In the genomic region with DNA sequence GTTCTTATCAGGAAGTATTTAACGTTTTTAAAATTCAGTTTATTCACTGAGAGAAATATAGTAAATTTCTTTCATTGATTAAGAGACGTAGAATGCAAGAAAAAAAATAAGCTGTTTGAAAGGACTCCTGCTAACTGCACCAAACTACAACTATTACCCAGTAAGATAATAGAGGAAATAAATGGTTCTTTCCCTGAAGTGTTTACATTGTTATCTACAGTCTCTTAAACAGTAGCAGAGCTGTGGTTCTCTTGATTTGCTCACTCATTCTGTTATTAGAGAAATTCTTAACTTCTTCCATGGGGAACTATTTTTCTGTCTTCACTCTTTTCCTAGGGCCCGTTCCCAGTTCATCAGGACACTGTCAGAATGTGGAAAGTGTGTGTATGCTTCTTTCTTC, we compare ENCODE assay signal across 19 cellular contexts.
DNase-seq lines count a peak whose midpoint lies in the region; ATAC-seq and TF ChIP-seq lines count a peak whose summit lies in the region.
"Had no signal": no experiment of that assay in that cellular context is flagged by ENCODE, and none has a peak within 500 bp of the region (broad histone marks: within the 10 kb centered on the region; RNA-seq: fewer than 3 reads in every experiment).

No MANE protein-coding gene starts in this region.

- ATAC-seq in left colon = no peak
- ATAC-seq: GM23338 had no signal

- H4K91ac ChIP-seq in mesenchymal stem cell (ENCODE audit: low read length) = no peak overlapping the region

- H2BK15ac ChIP-seq in mesenchymal stem cell (ENCODE audit: low read depth, poor library complexity, severe bottlenecking) = no peak overlapping the region

- H3K9ac ChIP-seq in mesenchymal stem cell (ENCODE audit: low read length) = no peak overlapping the region

- no peaks in the 10 kb centered on the region for H3K4me1 ChIP-seq in mesenchymal stem cell (ENCODE audit: control insufficient read depth, insufficient read depth, low read depth, low read length)
- H3K4me1 ChIP-seq in tibial artery = no peaks in the 10 kb centered on the region
- H3K4me1 ChIP-seq: Caco-2, Peyer's patch had no signal

- H3K36me3 ChIP-seq in mesenchymal stem cell (ENCODE audit: control insufficient read depth in 1 of 2, insufficient read depth in 2 of 2, low read depth in 1 of 2, low read length in 2 of 2) = no peaks in the 10 kb centered on the region
- H3K36me3 ChIP-seq in tibial artery = no peaks in the 10 kb centered on the region
- H3K36me3 ChIP-seq: Peyer's patch had no signal

- no peaks in the 10 kb centered on the region for H3K9me3 ChIP-seq in mesenchymal stem cell (ENCODE audit: control insufficient read depth, low read length)
- H3K9me3 ChIP-seq in tibial artery = no peaks in the 10 kb centered on the region
- H3K9me3 ChIP-seq: Caco-2, Peyer's patch had no signal

- H2AK5ac ChIP-seq in mesenchymal stem cell (ENCODE audit: low read length, severe bottlenecking) = no peak overlapping the region

- H2BK12ac ChIP-seq in mesenchymal stem cell (ENCODE audit: low read length in 2 of 2) = no peak overlapping the region

- no peak overlapping the region for H3K4ac ChIP-seq in mesenchymal stem cell (ENCODE audit: low read depth in 1 of 2, low read length in 2 of 2)

- H2AFZ ChIP-seq in mesenchymal stem cell (ENCODE audit: low read depth, low read length) = no peak overlapping the region
- H2AFZ ChIP-seq: GM23338 had no signal

- H3K4me2 ChIP-seq in mesenchymal stem cell (ENCODE audit: low read length, poor library complexity, severe bottlenecking) = no peak overlapping the region
- H3K4me2 ChIP-seq: GM23338 had no signal

- no peak overlapping the region for H3K23ac ChIP-seq in mesenchymal stem cell (ENCODE audit: low read length in 2 of 2)

- WGBS in mesenchymal stem cell = 50% methylated on average over 1 of the region's 3 CpGs

- no peak overlapping the region for H3K14ac ChIP-seq in mesenchymal stem cell (ENCODE audit: low read length in 2 of 2)

- H3K18ac ChIP-seq in mesenchymal stem cell (ENCODE audit: low read depth in 1 of 2, low read length in 2 of 2) = no peak overlapping the region

- no peak for TF ChIP-seq CTCF in tibial artery (IDR thresholded peaks at IDR 0.05)

- no peaks in the 10 kb centered on the region for H3K79me1 ChIP-seq in mesenchymal stem cell (replicated peaks; ENCODE audit: low read length, poor library complexity, severe bottlenecking)

- no peak overlapping the region for H2BK120ac ChIP-seq in mesenchymal stem cell (ENCODE audit: low read depth, low read length)

- H4K8ac ChIP-seq in mesenchymal stem cell (ENCODE audit: low read length) = no peak overlapping the region

- H3K27ac ChIP-seq in mesenchymal stem cell (ENCODE audit: low read length, poor library complexity, severe bottlenecking) = no peak overlapping the region
- H3K27ac ChIP-seq in tibial artery = no peak overlapping the region
- H3K27ac ChIP-seq: HL-60, Peyer's patch had no signal

- no peaks in the 10 kb centered on the region for H3K27me3 ChIP-seq in mesenchymal stem cell (ENCODE audit: control insufficient read depth in 1 of 2, insufficient read depth in 1 of 2, low read length in 2 of 2)
- no peaks in the 10 kb centered on the region for H3K27me3 ChIP-seq in tibial artery
- H3K27me3 ChIP-seq: Peyer's patch had no signal

- no peak overlapping the region for H2BK5ac ChIP-seq in mesenchymal stem cell (ENCODE audit: low read depth, low read length, poor library complexity, severe bottlenecking)

- DNase-seq in NCI-H1417 (lab: John Stamatoyannopoulos, UW) (peak in 2 of 3 experiments; percentile 4 to 64), NCI-H1417 treated with DMSO at 0.1 percent for 48 hours (lab: John Stamatoyannopoulos, UW) (no peak), DMS53 treated with DMSO at 0.1 percent for 48 hours (lab: John Stamatoyannopoulos, UW; ENCODE audit: unreplicated experiment) (peak; percentile 23), NCI-H774 (lab: John Stamatoyannopoulos, UW) (peak; percentile 25), mesenchymal stem cell (peak; percentile 47), left colon (no peak), tibial artery (no peak), epidermal melanocyte (ENCODE audit: insufficient read length, low spot score) (no peak)
- DNase-seq: 8988T, Caco-2, DMS79 treated with DMSO at 0.1 percent for 48 hours, HFFc6, KG1, NCI-H1092, NCI-H2171 treated with DMSO at 0.1 percent for 48 hours, Peyer's patch, SHP77 treated with DMSO at 0.1 percent for 48 hours had no signal

- no peak overlapping the region for H3K4me3 ChIP-seq in mesenchymal stem cell (ENCODE audit: insufficient read depth in 1 of 2, low read depth in 1 of 2, low read length in 2 of 2)
- no peak overlapping the region for H3K4me3 ChIP-seq in tibial artery
- H3K4me3 ChIP-seq: GM23338, Peyer's patch had no signal

- intact Hi-C loops in left colon (cut with DNase I, micrococcal nuclease) = no loop called here
- intact Hi-C loops in tibial artery (cut with DNase I; ENCODE audit: low total_unique reads) = no loop called here

Comparison
In these comparisons a context has a peak if more than half of its experiments do, and no peak if none do; other contexts are left out.
1. DNase-seq: peak in NCI-H1417 (2 of 3), DMS53 treated with DMSO at 0.1 percent for 48 hours (single experiment), NCI-H774 (single experiment) and mesenchymal stem cell (single experiment); none in NCI-H1417 treated with DMSO at 0.1 percent for 48 hours (single experiment), left colon (0 of 2), tibial artery (0 of 2) and epidermal melanocyte (single experiment).